17 cellular contexts compared by ENCODE assay signal in genomic region chr7:135791543-135792120, GRCh38. TPM values are rescaled to one million over a fixed set of nuclear protein-coding genes. Genes with fewer than 3 reads are reported as not detected.
A peak's percentile ranks its signal among the peaks of the same experiment; 100 is the strongest.
DNase-seq lines count a peak whose midpoint lies in the region; ATAC-seq and TF ChIP-seq lines count a peak whose summit lies in the region.
"Had no signal": no experiment of that assay in that cellular context is flagged by ENCODE, and none has a peak within 500 bp of the region (broad histone marks: within the 10 kb centered on the region; RNA-seq: fewer than 3 reads in every experiment).

No MANE protein-coding gene starts in this region.

- no peaks in the 10 kb centered on the region for H3K79me2 ChIP-seq in GM23248 (ENCODE audit: insufficient read depth)

- H3K79me1 ChIP-seq in neuronal stem cell (ENCODE audit: low read depth, low read length), result no peaks in the 10 kb centered on the region

- H3K27ac ChIP-seq in GM23248 (no peak overlapping the region), neuronal stem cell (replicated peaks; ENCODE audit: low read length) (no peak overlapping the region)
- H3K27ac ChIP-seq: A549; BLaER1 treated with 17β-estradiol and CSF1 and Interleukin-3, amounts not matched to agents 10 nM and 100 nM; RWPE1; SJSA1 had no signal

- H3K9me3 ChIP-seq in GM23248 (ENCODE audit: low read depth) (no peaks in the 10 kb centered on the region), neuronal stem cell (replicated peaks in 1 of 2; ENCODE audit: control insufficient read depth in 2 of 2, insufficient read depth in 1 of 2, low read depth in 1 of 2, low read length in 2 of 2) (peaks cover 0 to 2% of the 10 kb centered on the region in 2 donors)
- H3K9me3 ChIP-seq: A549; BLaER1 treated with 17β-estradiol and CSF1 and Interleukin-3, amounts not matched to agents 10 nM and 100 nM; SJSA1 had no signal

- no peak overlapping the region for H2AK5ac ChIP-seq in neuronal stem cell (ENCODE audit: low read depth, low read length)

- H3K4me2 ChIP-seq in GM23248 (ENCODE audit: unreplicated experiment) (no peak overlapping the region), neuronal stem cell (ENCODE audit: insufficient read depth, low read length, poor library complexity, severe bottlenecking) (no peak overlapping the region)
- H3K4me2 ChIP-seq: A549 had no signal

- no peak for ATAC-seq in stimulated activated naive CD8-positive, alpha-beta T cell treated with anti-CD3 and anti-CD28 coated beads, Interleukin-15, Interleukin-2, amounts not matched to agents 100 U/mL and 50 U/mL, for 24 hours
- ATAC-seq: PC-3 had no signal

- H3K18ac ChIP-seq in neuronal stem cell (ENCODE audit: low read length), result peak overlapping the region; percentile 55

- H3K9me2 ChIP-seq in GM23248 (ENCODE audit: insufficient read depth), result no peaks in the 10 kb centered on the region

- DNase-seq in GM23248, result no peak
- DNase-seq in MV-4-11 (lab: John Stamatoyannopoulos, UW), result peak; percentile 32
- peak; percentile 39 for DNase-seq in choroid plexus epithelial cell (ENCODE audit: low read depth)
- no peak for DNase-seq in neuronal stem cell (ENCODE audit: low spot score)
- DNase-seq in stimulated activated naive CD8-positive, alpha-beta T cell treated with anti-CD3 and anti-CD28 coated beads, Interleukin-15, Interleukin-2, amounts not matched to agents 100 U/mL and 50 U/mL, for 24 hours, result no peak
- no peak for DNase-seq in DMS79 (lab: John Stamatoyannopoulos, UW)
- no peak for DNase-seq in activated effector memory CD4-positive, alpha-beta T cell treated with anti-CD3 and anti-CD28 coated beads, Interleukin-2, amount 50 U/mL, for 16 hours
- DNase-seq: DND-41, GOT3, NCI-H187 treated with DMSO at 0.1 percent for 48 hours, NCI-H446 treated with DMSO at 0.1 percent for 48 hours, PC-3 had no signal

- H2AFZ ChIP-seq in GM23248 (0 out of 2 replicates have a peak overlapping the region, but pooled peaks have one; percentile 24), neuronal stem cell (ENCODE audit: low read length) (no peak overlapping the region)

- no peak overlapping the region for H3K9ac ChIP-seq in GM23248
- no peak overlapping the region for H3K9ac ChIP-seq in neuronal stem cell (ENCODE audit: low read depth, low read length, poor library complexity)
- H3K9ac ChIP-seq: BLaER1 treated with 17β-estradiol and CSF1 and Interleukin-3, amounts not matched to agents 10 nM and 100 nM had no signal

- in situ Hi-C loops in GM23248 (cut with MboI), result loop anchor here (10.0 kb wide), 1 partner anchor 117 kb away; no protein-coding TSS in a partner anchor

- H2BK5ac ChIP-seq in neuronal stem cell (ENCODE audit: low read length), result no peak overlapping the region

- H3K14ac ChIP-seq in neuronal stem cell (ENCODE audit: low read length), result peak overlapping the region; percentile 39

- H2BK12ac ChIP-seq in neuronal stem cell (ENCODE audit: low read length), result no peak overlapping the region

- no peaks in the 10 kb centered on the region for H3K27me3 ChIP-seq in GM23248 (replicated peaks; ENCODE audit: insufficient read depth)
- H3K27me3 ChIP-seq in neuronal stem cell (ENCODE audit: control insufficient read depth in 3 of 3, insufficient read depth in 3 of 3, low read depth in 1 of 3, low read length in 3 of 3), result no peaks in the 10 kb centered on the region
- H3K27me3 ChIP-seq: BLaER1 treated with 17β-estradiol and CSF1 and Interleukin-3, amounts not matched to agents 10 nM and 100 nM; SJSA1 had no signal

- no peak overlapping the region for H2BK120ac ChIP-seq in neuronal stem cell (ENCODE audit: low read depth, low read length)

- TF ChIP-seq CTCF in choroid plexus epithelial cell (conservative IDR thresholded peaks at IDR 0.05; ENCODE audit: low read depth, low read length), result no peak

- H3K4me3 ChIP-seq in GM23248, result no peak overlapping the region
- no peak overlapping the region for H3K4me3 ChIP-seq in choroid plexus epithelial cell (ENCODE audit: low read depth, low read length)
- no peak overlapping the region for H3K4me3 ChIP-seq in neuronal stem cell (ENCODE audit: low read length in 2 of 2)
- H3K4me3 ChIP-seq: A549; BLaER1 treated with 17β-estradiol and CSF1 and Interleukin-3, amounts not matched to agents 10 nM and 100 nM; SJSA1 had no signal

- H3K23ac ChIP-seq in neuronal stem cell (ENCODE audit: low read depth, low read length, poor library complexity), result no peak overlapping the region

- H3K4me1 ChIP-seq in GM23248 (ENCODE audit: insufficient read depth) (peaks cover 16% of the 10 kb centered on the region), neuronal stem cell (ENCODE audit: control insufficient read depth in 2 of 2, insufficient read depth in 1 of 2, low read depth in 1 of 2, low read length in 2 of 2) (no peaks in the 10 kb centered on the region)
- H3K4me1 ChIP-seq: A549; BLaER1 treated with 17β-estradiol and CSF1 and Interleukin-3, amounts not matched to agents 10 nM and 100 nM had no signal

- H3K4ac ChIP-seq in neuronal stem cell (ENCODE audit: low read length), result no peak overlapping the region

- WGBS in GM23248 (ENCODE audit: low coverage in 1 of 2, low lambda C conversion rate in 2 of 2, missing lambda C conversion rate in 2 of 2), 2 experiments, result 40 to 47% methylated on average over 4 of the region's 4 CpGs
- WGBS in neuronal stem cell (ENCODE audit: extremely low coverage in 2 of 2, insufficient read length in 2 of 2, insufficient replicate concordance in 1 of 2), 2 donors, result no CpG with 5 or more reads among the region's 4 CpGs

- no peaks in the 10 kb centered on the region for H4K20me1 ChIP-seq in GM23248 (ENCODE audit: insufficient read depth)
- H4K20me1 ChIP-seq: BLaER1 treated with 17β-estradiol and CSF1 and Interleukin-3, amounts not matched to agents 10 nM and 100 nM had no signal

- H2BK15ac ChIP-seq in neuronal stem cell (ENCODE audit: low read length), result no peak overlapping the region

- H3F3A ChIP-seq in GM23248 (ENCODE audit: insufficient read depth), result 0 out of 2 replicates have a peak, but pooled peaks cover 3% of the 10 kb centered on the region

- no peak overlapping the region for H4K91ac ChIP-seq in neuronal stem cell (ENCODE audit: low read depth, low read length, poor library complexity)

- H3K36me3 ChIP-seq in GM23248 (ENCODE audit: low read depth) (no peaks in the 10 kb centered on the region), neuronal stem cell (replicated peaks in 1 of 2; ENCODE audit: control insufficient read depth in 2 of 2, insufficient read depth in 2 of 2, low read length in 2 of 2) (no peaks in the 10 kb centered on the region)
- H3K36me3 ChIP-seq: BLaER1 treated with 17β-estradiol and CSF1 and Interleukin-3, amounts not matched to agents 10 nM and 100 nM; SJSA1 had no signal

- H4K8ac ChIP-seq in neuronal stem cell (ENCODE audit: low read depth, low read length), result no peak overlapping the region

RNA-seq across cellular contexts. Expression of gene FAM180A, which starts 43.0 kb away (rescaled TPM):
- total RNA-seq in GM23248 (2014; rRNA removed; shearing (Covaris generic)), result 53.5 and 60.1 TPM in 2 replicates
- polyA plus RNA-seq in GM23248 (2016; fragmentation: Nextera tagmentation; extraction: Ambion mirVana), result 50.3 and 52.5 TPM in 2 replicates
- polyA plus RNA-seq in neuronal stem cell (2013, experiment 1 of 2), result not detected
- not detected for polyA plus RNA-seq in neuronal stem cell (2013, experiment 2 of 2)
- total RNA-seq: MCF 10A, PC-3 had no signal
- polyA plus RNA-seq: A549 had no signal

Comparison
In these comparisons a context has a peak if more than half of its experiments do, and no peak if none do; other contexts are left out.
1. DNase-seq: peak in MV-4-11 (single experiment) and choroid plexus epithelial cell (single experiment); none in GM23248 (single experiment), neuronal stem cell (single experiment), stimulated activated naive CD8-positive, alpha-beta T cell treated with anti-CD3 and anti-CD28 coated beads, Interleukin-15, Interleukin-2, amounts not matched to agents 100 U/mL and 50 U/mL, for 24 hours (single experiment), DMS79 (single experiment) and activated effector memory CD4-positive, alpha-beta T cell treated with anti-CD3 and anti-CD28 coated beads, Interleukin-2, amount 50 U/mL, for 16 hours (single experiment).